Comparison of ENCODE assay signal across 19 cellular contexts in the genomic region with DNA sequence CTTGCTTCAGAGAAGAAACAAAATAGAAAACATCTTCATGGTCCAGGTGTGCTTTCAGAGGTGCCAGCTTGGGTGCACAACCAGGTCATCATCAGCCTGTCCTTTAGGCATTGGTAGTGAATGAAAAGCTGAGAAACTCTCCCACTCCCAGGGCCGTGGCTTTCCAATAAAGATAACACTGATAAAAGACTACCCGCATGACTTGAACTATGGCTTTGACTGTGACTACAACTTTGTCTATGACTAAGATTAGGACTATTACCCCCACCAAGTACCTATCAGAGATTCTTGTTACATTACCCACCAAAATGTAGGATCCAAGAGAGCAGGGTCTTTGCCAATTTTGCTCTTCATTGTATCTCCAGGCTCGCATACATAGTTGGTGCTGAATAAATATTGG.
DNase-seq lines count a peak whose midpoint lies in the region; ATAC-seq and TF ChIP-seq lines count a peak whose summit lies in the region.
"Had no signal": no experiment of that assay in that cellular context is flagged by ENCODE, and none has a peak within 500 bp of the region (broad histone marks: within the 10 kb centered on the region; RNA-seq: fewer than 3 reads in every experiment).

No MANE protein-coding gene starts in this region.

- no peak for TF ChIP-seq RAD21 in SK-N-SH (IDR thresholded peaks at IDR 0.05; ENCODE audit: low read length)
- no peak for TF ChIP-seq RAD21 in neural cell (conservative IDR thresholded peaks at IDR 0.05)

- no peaks in the 10 kb centered on the region for H3K4me1 Mint-ChIP-seq in activated T-helper 17 cell treated with anti-CD3 and anti-CD28 coated beads, Interleukin-2, amount 50 U/mL, for 72 hours
- H3K4me1 Mint-ChIP-seq: CD8-positive, alpha-beta memory T cell had no signal

- H3K79me2 ChIP-seq in SK-N-SH (ENCODE audit: insufficient read depth) (no peaks in the 10 kb centered on the region), neural cell (replicated peaks; ENCODE audit: insufficient read depth, low read length) (no peaks in the 10 kb centered on the region)

- peak overlapping the region; percentile 81; the same call in 1 of the 2 replicates for H2AFZ ChIP-seq in SK-N-SH (ENCODE audit: low read depth)
- no peak overlapping the region for H2AFZ ChIP-seq in neural cell (ENCODE audit: low read depth, low read length)

- POLR2A ChIA-PET in SK-N-SH (lab: Yijun Ruan, JAX): no interaction called here

- no peaks in the 10 kb centered on the region for H3K36me3 Mint-ChIP-seq in activated T-helper 17 cell treated with anti-CD3 and anti-CD28 coated beads, Interleukin-2, amount 50 U/mL, for 72 hours (ENCODE audit: low read depth)
- H3K36me3 Mint-ChIP-seq: CD14-positive monocyte; CD8-positive, alpha-beta memory T cell had no signal

- H3K27me3 Mint-ChIP-seq in activated T-helper 17 cell treated with anti-CD3 and anti-CD28 coated beads, Interleukin-2, amount 50 U/mL, for 72 hours: peaks cover 8% of the 10 kb centered on the region
- H3K27me3 Mint-ChIP-seq: CD4-positive, alpha-beta T cell had no signal

- H3K4me3 Mint-ChIP-seq in activated T-helper 17 cell treated with anti-CD3 and anti-CD28 coated beads, Interleukin-2, amount 50 U/mL, for 72 hours: no peak overlapping the region
- H3K4me3 Mint-ChIP-seq: CD14-positive monocyte; CD4-positive, alpha-beta T cell; CD8-positive, alpha-beta memory T cell had no signal

- TF ChIP-seq EP300 in SK-N-SH (IDR thresholded peaks at IDR 0.05; ENCODE audit: borderline replicate concordance in 1 of 2, low read depth in 1 of 2, low read length in 1 of 2) (no peak), neural cell (conservative IDR thresholded peaks at IDR 0.05; ENCODE audit: poor library complexity, severe bottlenecking) (no peak)

- H3K9me3 ChIP-seq in SK-N-SH (no peaks in the 10 kb centered on the region), neural cell (ENCODE audit: low read length) (no peaks in the 10 kb centered on the region)
- H3K9me3 ChIP-seq: BE2C; BLaER1 treated with 17β-estradiol and CSF1 and Interleukin-3, amounts not matched to agents 10 nM and 100 nM; HAP-1 had no signal

- H3K9ac ChIP-seq in SK-N-SH: no peak overlapping the region
- no peak overlapping the region for H3K9ac ChIP-seq in neural cell (ENCODE audit: low read length)
- H3K9ac ChIP-seq: BLaER1 treated with 17β-estradiol and CSF1 and Interleukin-3, amounts not matched to agents 10 nM and 100 nM had no signal

- H3K4me3 ChIP-seq in SK-N-SH (ENCODE audit: low read depth in 2 of 2, low read length in 1 of 2): no peak overlapping the region
- no peak overlapping the region for H3K4me3 ChIP-seq in neural cell (ENCODE audit: low read length)
- H3K4me3 ChIP-seq: BLaER1 treated with 17β-estradiol and CSF1 and Interleukin-3, amounts not matched to agents 10 nM and 100 nM; HAP-1 had no signal

- H3K9me2 ChIP-seq in SK-N-SH (no peaks in the 10 kb centered on the region), neural cell (ENCODE audit: insufficient read depth, low read length) (no peaks in the 10 kb centered on the region)

- H3K27me3 ChIP-seq in SK-N-SH (ENCODE audit: insufficient read depth) (no peaks in the 10 kb centered on the region), neural cell (ENCODE audit: insufficient read depth, low read depth, low read length) (no peaks in the 10 kb centered on the region)
- H3K27me3 ChIP-seq: BE2C; BLaER1 treated with 17β-estradiol and CSF1 and Interleukin-3, amounts not matched to agents 10 nM and 100 nM had no signal

- intact Hi-C loops in Right ventricle myocardium inferior (cut with DNase I): loop anchor here (5.0 to 10.0 kb wide), 2 partner anchors 180 to 1492 kb away; a partner anchor contains a TSS

- H3K4me1 ChIP-seq in SK-N-SH (ENCODE audit: control insufficient read depth in 1 of 2, insufficient read depth in 2 of 2, low read depth in 1 of 2, low read length in 1 of 2): no peaks in the 10 kb centered on the region
- H3K4me1 ChIP-seq: BE2C, HAP-1 had no signal

- no peak for ATAC-seq in SK-N-SH treated with all-trans-retinoic acid at 6 μM for 48 hours
- peak; percentile 29 for ATAC-seq in activated T-helper 17 cell treated with anti-CD3 and anti-CD28 coated beads, Interleukin-2, amount 50 U/mL, for 72 hours (replicated peaks)
- no peak for ATAC-seq in Right ventricle myocardium inferior

- 51% methylated on average over 3 of the region's 3 CpGs for WGBS in SK-N-SH (ENCODE audit: low lambda C conversion rate)

- no peaks in the 10 kb centered on the region for H3K9me3 Mint-ChIP-seq in activated T-helper 17 cell treated with anti-CD3 and anti-CD28 coated beads, Interleukin-2, amount 50 U/mL, for 72 hours
- H3K9me3 Mint-ChIP-seq: CD14-positive monocyte; CD4-positive, alpha-beta T cell; CD8-positive, alpha-beta memory T cell; HFFc6 had no signal

- CTCF ChIA-PET in SK-N-SH (lab: Yijun Ruan, JAX): interaction anchor here (1.1 kb wide), 1 partner anchor 39 kb away, joined by 3 read pairs; no protein-coding TSS in a partner anchor

- H4K20me1 ChIP-seq in SK-N-SH (ENCODE audit: insufficient read depth) (no peaks in the 10 kb centered on the region), neural cell (ENCODE audit: insufficient read depth) (no peaks in the 10 kb centered on the region)
- H4K20me1 ChIP-seq: BLaER1 treated with 17β-estradiol and CSF1 and Interleukin-3, amounts not matched to agents 10 nM and 100 nM had no signal

- H3K27ac ChIP-seq in SK-N-SH (ENCODE audit: low read depth in 2 of 2, low read length in 1 of 2) (no peak overlapping the region), neural cell (ENCODE audit: low read length) (peak overlapping the region; percentile 79)
- H3K27ac ChIP-seq: 22Rv1; BLaER1 treated with 17β-estradiol and CSF1 and Interleukin-3, amounts not matched to agents 10 nM and 100 nM had no signal

- H3F3A ChIP-seq in SK-N-SH (replicated peaks; ENCODE audit: insufficient read depth) (peaks cover 7% of the 10 kb centered on the region), neural cell (ENCODE audit: insufficient read depth, low read length, poor library complexity, severe bottlenecking) (no peaks in the 10 kb centered on the region)

- no peak overlapping the region for H3K27ac Mint-ChIP-seq in activated T-helper 17 cell treated with anti-CD3 and anti-CD28 coated beads, Interleukin-2, amount 50 U/mL, for 72 hours
- H3K27ac Mint-ChIP-seq: CD14-positive monocyte; CD4-positive, alpha-beta T cell; CD8-positive, alpha-beta memory T cell had no signal

- H3K36me3 ChIP-seq in SK-N-SH (replicated peaks in 1 of 2; ENCODE audit: control insufficient read depth in 1 of 2, insufficient read depth in 2 of 2, low read length in 1 of 2): no peaks in the 10 kb centered on the region
- H3K36me3 ChIP-seq in neural cell (ENCODE audit: insufficient read depth, low read length): no peaks in the 10 kb centered on the region
- H3K36me3 ChIP-seq: BE2C; BLaER1 treated with 17β-estradiol and CSF1 and Interleukin-3, amounts not matched to agents 10 nM and 100 nM; HAP-1 had no signal

- DNase-seq in SK-N-SH (no peak), NCI-H748 treated with DMSO at 0.1 percent for 48 hours (lab: John Stamatoyannopoulos, UW) (no peak), DMS53 (lab: John Stamatoyannopoulos, UW) (no peak), Right ventricle myocardium inferior (ENCODE audit: missing footprints) (no peak)
- DNase-seq: BE2C; CD4-positive, alpha-beta T cell; CD8-positive, alpha-beta memory T cell; DMS 273 treated with DMSO at 0.1 percent for 48 hours; DMS79 treated with DMSO at 0.1 percent for 48 hours; GF-D8; GOT3 had no signal

- TF ChIP-seq CTCF in SK-N-SH (IDR thresholded peaks at IDR 0.05) (no peak), neural cell (IDR thresholded peaks at IDR 0.05; ENCODE audit: poor library complexity, severe bottlenecking) (no peak)

- no peak overlapping the region for H3K4me2 ChIP-seq in SK-N-SH
- H3K4me2 ChIP-seq in neural cell (ENCODE audit: low read length): no peak overlapping the region
- H3K4me2 ChIP-seq: BLaER1 treated with 17β-estradiol and CSF1 and Interleukin-3, amounts not matched to agents 10 nM and 100 nM had no signal

TF ChIP-seq in SK-N-SH, 30 proteins besides CTCF, POLR2A, EP300 and RAD21 (continues in another document):
- TF ChIP-seq RFX5 (IDR thresholded peaks at IDR 0.05; ENCODE audit: low read length): no peak
- TF ChIP-seq, protein P1, sequence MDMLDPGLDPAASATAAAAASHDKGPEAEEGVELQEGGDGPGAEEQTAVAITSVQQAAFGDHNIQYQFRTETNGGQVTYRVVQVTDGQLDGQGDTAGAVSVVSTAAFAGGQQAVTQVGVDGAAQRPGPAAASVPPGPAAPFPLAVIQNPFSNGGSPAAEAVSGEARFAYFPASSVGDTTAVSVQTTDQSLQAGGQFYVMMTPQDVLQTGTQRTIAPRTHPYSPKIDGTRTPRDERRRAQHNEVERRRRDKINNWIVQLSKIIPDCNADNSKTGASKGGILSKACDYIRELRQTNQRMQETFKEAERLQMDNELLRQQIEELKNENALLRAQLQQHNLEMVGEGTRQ (IDR thresholded peaks at IDR 0.05; ENCODE audit: borderline replicate concordance, low read depth, low read length): no peak
- no peak for TF ChIP-seq NFIC (IDR thresholded peaks at IDR 0.05; ENCODE audit: borderline replicate concordance)

TF ChIP-seq in SK-N-SH treated with all-trans-retinoic acid at 6 μM for 48 hours, 23 proteins besides CTCF, POLR2A, EP300 and RAD21 (continues in another document):
- TF ChIP-seq ESRRG (CRISPR knock-in tag; IDR thresholded peaks at IDR 0.05) (no peak), ISL1 (CRISPR knock-in tag; IDR thresholded peaks at IDR 0.05) (no peak), ARNTL (CRISPR knock-in tag; IDR thresholded peaks at IDR 0.05; ENCODE audit: borderline replicate concordance, low read depth) (no peak), RARB (CRISPR knock-in tag; IDR thresholded peaks at IDR 0.05) (no peak)

TF ChIP-seq in neural cell, 6 proteins besides CTCF, POLR2A, EP300 and RAD21 (continues in another document):
- TF ChIP-seq TAF1 (IDR thresholded peaks at IDR 0.05; ENCODE audit: low read depth): no peak
- no peak for TF ChIP-seq MXI1 (conservative IDR thresholded peaks at IDR 0.05; ENCODE audit: poor library complexity, severe bottlenecking)
